1 cellular context compared by ENCODE assay signal in genomic region chr12:93524386-93525133, GRCh38.
TF ChIP-seq lines count a peak whose summit lies in the region.

No MANE protein-coding gene starts in this region.

TF ChIP-seq in IMR-90, 13 proteins besides CTCF, POLR2A, EP300 and RAD21:
- no peak for TF ChIP-seq MXI1 (IDR thresholded peaks at IDR 0.05; ENCODE audit: borderline replicate concordance, low read depth, low read length)
